ENCODE assay signal across 22 cellular contexts in the genomic region with DNA sequence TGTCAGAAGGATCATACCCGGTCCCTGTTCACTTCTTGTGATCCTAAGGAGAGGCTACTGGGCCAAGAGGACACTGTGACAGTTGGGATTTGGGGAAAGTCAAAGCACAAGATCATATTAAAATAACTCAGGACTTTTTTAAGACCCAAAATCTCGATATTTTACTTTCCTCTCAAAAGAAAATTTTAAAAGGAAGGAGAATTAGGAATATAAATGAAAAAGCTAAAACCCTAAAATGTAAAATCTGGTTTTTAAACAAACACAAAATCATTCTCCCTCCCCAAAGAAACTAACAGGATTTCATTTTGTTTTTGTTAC.
"Had no signal": no experiment of that assay in that cellular context is flagged by ENCODE, and none has a peak within 500 bp of the region (broad histone marks: within the 10 kb centered on the region; RNA-seq: fewer than 3 reads in every experiment).

No MANE protein-coding gene starts in this region.

- H3K4me3 Mint-ChIP-seq: nephron had no signal

- H3K9me3 ChIP-seq: colonic mucosa, ovary, right atrium auricular region, sigmoid colon, stomach, thoracic aorta, transverse colon had no signal

- H3K4me3 ChIP-seq: colonic mucosa, dorsolateral prefrontal cortex, lung, ovary, right atrium auricular region, sigmoid colon, skin epidermis, stomach, thoracic aorta, transverse colon had no signal

- ATAC-seq: left colon, left ventricle myocardium superior had no signal

- H3K27ac Mint-ChIP-seq: nephron had no signal

- H3K4me1 Mint-ChIP-seq: nephron had no signal

- H3K27me3 Mint-ChIP-seq: naive B cell had no signal

- H3K36me3 ChIP-seq: colonic mucosa, ovary, right atrium auricular region, sigmoid colon, thoracic aorta, transverse colon had no signal

- H3K27ac ChIP-seq: colonic mucosa, dorsolateral prefrontal cortex, ovary, right atrium auricular region, sigmoid colon, skin epidermis, thoracic aorta, transverse colon had no signal

- DNase-seq: colonic mucosa; dorsolateral prefrontal cortex; effector CD8-positive, alpha-beta T cell; head of caudate nucleus; hippocampal formation; left colon; left ventricle myocardium superior; naive B cell; nucleus accumbens; ovary; sigmoid colon; stimulated activated CD4-positive, alpha-beta T cell treated with anti-CD3 and anti-CD28 coated beads, Interleukin-2, amount 100 ng/mL, for 24 hours; stimulated activated CD4-positive, alpha-beta T cell treated with anti-CD3 and anti-CD28 coated beads, Interleukin-4, amount 100 ng/mL, for 4 hours; stimulated activated naive CD4-positive, alpha-beta T cell; stomach; substantia nigra; transverse colon had no signal

- H3K27me3 ChIP-seq: colonic mucosa, ovary, right atrium auricular region, stomach, transverse colon had no signal

- H3K4me1 ChIP-seq: colonic mucosa, right atrium auricular region, sigmoid colon, stomach, transverse colon had no signal
